8 cellular contexts compared by ENCODE assay signal in the genomic region with DNA sequence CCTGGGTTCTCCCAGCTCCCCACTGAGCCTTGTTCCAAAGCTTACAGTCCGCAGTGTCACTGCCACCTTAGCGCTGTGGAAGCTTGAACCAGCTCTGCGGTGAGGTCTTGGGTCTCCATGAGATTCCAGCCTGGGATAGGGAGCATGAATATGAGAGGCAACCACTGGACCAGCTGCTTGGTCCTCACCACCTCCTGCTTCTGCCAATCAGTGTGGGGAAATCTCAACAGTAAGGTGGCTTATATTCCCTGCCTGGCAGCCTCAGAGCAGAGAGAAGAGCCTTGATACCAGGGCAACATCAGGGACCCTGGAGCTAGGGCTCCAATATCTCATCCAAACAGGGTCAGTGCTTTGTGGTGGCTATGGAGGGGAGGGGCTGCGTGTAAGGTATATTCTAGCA. TPM values are rescaled to one million over a fixed set of nuclear protein-coding genes. Genes with fewer than 3 reads are reported as not detected.
DNase-seq lines count a peak whose midpoint lies in the region; ATAC-seq and TF ChIP-seq lines count a peak whose summit lies in the region.

No MANE protein-coding gene starts in this region.

- H3K4me2 ChIP-seq in OCI-LY3 (ENCODE audit: low read length) (peak overlapping the region; percentile 98), osteoblast (ENCODE audit: insufficient read depth, low read length) (peak overlapping the region; percentile 89)

- H3K4me3 ChIP-seq in OCI-LY3 (ENCODE audit: low read length) (peak overlapping the region; percentile 96), osteoblast (ENCODE audit: insufficient read depth, low read length) (peak overlapping the region; percentile 93)

- peaks cover 60% of the 10 kb centered on the region for H3K4me1 ChIP-seq in OCI-LY3 (ENCODE audit: low read length)
- H3K4me1 ChIP-seq in osteoblast (ENCODE audit: insufficient read depth, low read length): peaks cover 51% of the 10 kb centered on the region

- no peak for ATAC-seq in HG02870 (IDR thresholded peaks at IDR 0.05; ENCODE audit: unreplicated experiment)

- TF ChIP-seq CTCF in OCI-LY3 (IDR thresholded peaks at IDR 0.05; ENCODE audit: low read depth, low read length): no peak
- no peak for TF ChIP-seq CTCF in osteoblast (IDR thresholded peaks at IDR 0.05; ENCODE audit: extremely low read depth, low read depth, low read length)

- peak overlapping the region; percentile 98 for H3K9ac ChIP-seq in OCI-LY3 (ENCODE audit: low read length)

- H3K27ac ChIP-seq in OCI-LY3 (ENCODE audit: low read length): peak overlapping the region; percentile 95
- H3K27ac ChIP-seq in epithelial cell of prostate: peak overlapping the region; percentile 97
- H3K27ac ChIP-seq in osteoblast (ENCODE audit: low read depth, low read length): peak overlapping the region; percentile 84

- H2AFZ ChIP-seq in OCI-LY3 (ENCODE audit: low read depth, low read length) (no peak overlapping the region), osteoblast (ENCODE audit: low read length) (no peak overlapping the region)

- peak; percentile 54 for DNase-seq in Daoy (ENCODE audit: low read depth)
- DNase-seq in epithelial cell of prostate (ENCODE audit: low read depth, low spot score): no peak
- DNase-seq in osteoblast (ENCODE audit: insufficient read length, low spot score, missing footprints): no peak
- no peak for DNase-seq in GM03348 (ENCODE audit: low spot score)
- no peak for DNase-seq in activated CD4-positive, CD25-positive, alpha-beta regulatory T cell (lab: John Stamatoyannopoulos, UW)
- no peak for DNase-seq in MV-4-11 (lab: John Stamatoyannopoulos, UW)

- peaks cover 44% of the 10 kb centered on the region for H3K36me3 ChIP-seq in OCI-LY3 (replicated peaks; ENCODE audit: low read depth, low read length)
- H3K36me3 ChIP-seq in osteoblast (ENCODE audit: insufficient read depth, low read length): peaks cover 2% of the 10 kb centered on the region

- H3K79me2 ChIP-seq in OCI-LY3 (ENCODE audit: low read length): peaks cover 98% of the 10 kb centered on the region
- H3K79me2 ChIP-seq in osteoblast (ENCODE audit: insufficient read depth, low read length): peaks cover 67% of the 10 kb centered on the region

- H3K9me3 ChIP-seq in OCI-LY3 (ENCODE audit: insufficient read depth, low read length): no peaks in the 10 kb centered on the region
- H3K9me3 ChIP-seq in osteoblast (ENCODE audit: low read depth, low read length): no peaks in the 10 kb centered on the region

- H4K20me1 ChIP-seq in OCI-LY3 (ENCODE audit: insufficient read depth, low read length): peaks cover 45% of the 10 kb centered on the region
- H4K20me1 ChIP-seq in osteoblast (ENCODE audit: insufficient read depth, low read length): peaks cover 39% of the 10 kb centered on the region

- no peaks in the 10 kb centered on the region for H3K27me3 ChIP-seq in OCI-LY3 (ENCODE audit: low read depth, low read length)
- H3K27me3 ChIP-seq in osteoblast (ENCODE audit: insufficient read depth, low read length): no peaks in the 10 kb centered on the region

RNA-seq across cellular contexts. Expression of gene CD44, which starts 0.9 kb away (rescaled TPM):
- 149 and 200 TPM in 2 replicates for total RNA-seq in Daoy (2014; rRNA removed; shearing (Covaris generic))
- total RNA-seq in osteoblast: 238 and 268 TPM in 2 replicates
